8 cellular contexts compared by ENCODE assay signal in genomic region chr16:425082-425718, GRCh38. TPM values are rescaled to one million over a fixed set of nuclear protein-coding genes. Genes with fewer than 3 reads are reported as not detected.
DNase-seq lines count a peak whose midpoint lies in the region; ATAC-seq and TF ChIP-seq lines count a peak whose summit lies in the region.

Gene RAB11FIP3 (plus strand): TSS chr16:425649. CDS start chr16:426007, 358 bp downstream.

- peak within 1 kb of the TSS; percentile 85 to 90 (median 89) for H3K4me3 Mint-ChIP-seq in immature natural killer cell

- intact Hi-C loops in breast epithelium (cut with DNase I; ENCODE audit: low total_unique reads) (loop anchor here (2.0 kb wide), 1 partner anchor 72 kb away; the partner anchor contains the start of gene AXIN1), spleen (cut with DNase I; ENCODE audit: low total_unique reads) (loop anchor here (10.0 kb wide), 1 partner anchor 60 kb away; no protein-coding TSS in a partner anchor)

- peak; percentile 42 for DNase-seq in NCI-H2107 treated with DMSO at 0.1 percent for 48 hours (lab: John Stamatoyannopoulos, UW; ENCODE audit: unreplicated experiment)
- DNase-seq in WERI-Rb-1: peak; percentile 88
- peak in 1 of 2 donors; percentile 74 for DNase-seq in breast epithelium (ENCODE audit: low spot score in 2 of 2)
- DNase-seq in immature natural killer cell: peak; percentile 86 to 88 (median 88)
- peak; percentile 95 for DNase-seq in spleen

- peaks cover 0 to 8% of the 10 kb centered on the region in 2 donors for H3K4me1 ChIP-seq in breast epithelium
- H3K4me1 ChIP-seq in spleen: peaks cover 6 to 45% (median 33%) of the 10 kb centered on the region in 6 donors

- H3K4me3 ChIP-seq in WERI-Rb-1 (ENCODE audit: low read depth, low read length): peak within 1 kb of the TSS; percentile 80
- H3K4me3 ChIP-seq in breast epithelium: peak within 1 kb of the TSS; percentile 64 to 87 (median 71)
- peak within 1 kb of the TSS; percentile 60 to 87 (median 78) for H3K4me3 ChIP-seq in spleen

- peaks cover 13% of the 10 kb centered on the region for H3K36me3 ChIP-seq in WERI-Rb-1
- no peaks in the 10 kb centered on the region for H3K36me3 ChIP-seq in breast epithelium
- peaks cover 0 to 7% (median 0%) of the 10 kb centered on the region in 6 donors for H3K36me3 ChIP-seq in spleen

- WGBS in spleen, 5 donors: 0 to 1% (median 1%) methylated on average over 15 to 77 of the region's 77 CpGs

- H3K27me3 ChIP-seq in WERI-Rb-1 (ENCODE audit: insufficient read depth, low read depth, severe bottlenecking) (no peaks in the 10 kb centered on the region), breast epithelium (no peaks in the 10 kb centered on the region), spleen (replicated peaks in 1 of 7) (peaks cover 0 to 14% (median 0%) of the 10 kb centered on the region in 7 donors)

- peak; percentile 86 for TF ChIP-seq POLR2A in GM18505 (IDR thresholded peaks at IDR 0.05; ENCODE audit: borderline replicate concordance, extremely low read depth, insufficient read depth, insufficient read length)
- peak; percentile 68 for TF ChIP-seq POLR2A in breast epithelium (IDR thresholded peaks at IDR 0.05)
- TF ChIP-seq POLR2A in spleen (IDR thresholded peaks at IDR 0.05): peak in 1 of 3 donors; percentile 40

- peak; percentile 37 for TF ChIP-seq CTCF in 22Rv1 (IDR thresholded peaks at IDR 0.05)
- TF ChIP-seq CTCF in WERI-Rb-1 (IDR thresholded peaks at IDR 0.05; ENCODE audit: low read depth, low read length): peak; percentile 43; the same call in 1 of the 2 replicates
- peak in 1 of 3 donors; percentile 27 for TF ChIP-seq CTCF in breast epithelium (IDR thresholded peaks at IDR 0.05)
- peak in 6 of 11 experiments; percentile 9 to 35 (median 24) for TF ChIP-seq CTCF in spleen (IDR thresholded peaks at IDR 0.05 in 8 of 11, conservative IDR thresholded peaks at IDR 0.05 in 3 of 11)

- peaks cover 0 to 5% (median 0%) of the 10 kb centered on the region in 3 donors for H3K36me3 Mint-ChIP-seq in immature natural killer cell

- H3K4me1 Mint-ChIP-seq in immature natural killer cell: peaks cover 32% of the 10 kb centered on the region in 2 donors

- peaks cover 3 to 4% (median 3%) of the 10 kb centered on the region in 3 donors for H3K27me3 Mint-ChIP-seq in immature natural killer cell (ENCODE audit: low read depth in 3 of 3)

- H3K9me3 ChIP-seq in WERI-Rb-1 (ENCODE audit: severe bottlenecking) (no peaks in the 10 kb centered on the region), breast epithelium (no peaks in the 10 kb centered on the region), spleen (no peaks in the 10 kb centered on the region)

- H3K27ac ChIP-seq in 22Rv1 (peak within 1 kb of the TSS; percentile 74), WERI-Rb-1 (peak within 1 kb of the TSS; percentile 74), breast epithelium (peak within 1 kb of the TSS; percentile 96 to 97), spleen (peak within 1 kb of the TSS; percentile 61 to 96 (median 90))

- peak within 1 kb of the TSS; percentile 86 to 97 (median 92) for H3K27ac Mint-ChIP-seq in immature natural killer cell

- ATAC-seq in GM18505 (IDR thresholded peaks at IDR 0.05; ENCODE audit: unreplicated experiment): peak; percentile 76
- peak; percentile 85 for ATAC-seq in HG02981 (IDR thresholded peaks at IDR 0.05; ENCODE audit: unreplicated experiment)

- H3K9me3 Mint-ChIP-seq in immature natural killer cell: no peaks in the 10 kb centered on the region

RNA-seq across cellular contexts. Expression of gene RAB11FIP3, which starts in this region (rescaled TPM):
- total RNA-seq in breast epithelium: 10 to 100 TPM; 22.0 to 44.6 (median 24.5) TPM
- 1 to 10 TPM in 2 of 3 donors, under 1 TPM in 1; 0.04 to 3.7 (median 1.8) TPM for polyA plus RNA-seq in immature natural killer cell
- total RNA-seq in spleen: 10 to 100 TPM; 33.8 to 52.7 (median 40.6) TPM
- polyA plus RNA-seq in spleen: 10 to 100 TPM; 12.3 to 27.1 (median 14.3) TPM
